6 cellular contexts compared by ENCODE assay signal in the genomic region with DNA sequence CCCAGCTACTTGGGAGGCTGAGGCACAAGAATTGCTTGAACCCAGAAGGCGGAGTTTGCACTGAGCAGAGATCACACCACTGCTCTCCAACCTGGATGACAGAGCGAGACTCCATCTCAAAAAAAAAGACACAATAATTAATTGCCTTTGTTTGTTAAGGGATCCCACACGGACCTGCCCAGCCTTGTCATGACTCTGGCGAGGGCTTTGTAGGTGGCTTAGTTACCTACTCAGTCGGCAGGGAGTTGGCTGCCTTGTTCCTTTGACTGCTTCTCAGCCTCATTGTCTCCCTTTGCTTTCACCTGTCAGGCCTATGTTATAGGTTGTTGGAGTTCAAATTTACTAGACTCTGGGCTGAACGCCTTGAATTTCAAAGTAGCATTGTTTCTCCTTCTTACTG.
"Had no signal": no experiment of that assay in that cellular context is flagged by ENCODE, and none has a peak within 500 bp of the region (broad histone marks: within the 10 kb centered on the region; RNA-seq: fewer than 3 reads in every experiment).

No MANE protein-coding gene starts in this region.

- ATAC-seq: GM23338, K562 had no signal

- H3K27ac Mint-ChIP-seq: GM23338, H9, HFFc6 had no signal

- DNase-seq: H9, HCEC 1CT, HFFc6, IMR-90 had no signal

- H3K4me3 Mint-ChIP-seq: GM23338, H9, HFFc6 had no signal

- H3K4me3 ChIP-seq: GM23338, K562 had no signal

- H3K9me3 Mint-ChIP-seq: GM23338, H9, HFFc6 had no signal
